1 cellular context compared by ENCODE assay signal in the genomic region with DNA sequence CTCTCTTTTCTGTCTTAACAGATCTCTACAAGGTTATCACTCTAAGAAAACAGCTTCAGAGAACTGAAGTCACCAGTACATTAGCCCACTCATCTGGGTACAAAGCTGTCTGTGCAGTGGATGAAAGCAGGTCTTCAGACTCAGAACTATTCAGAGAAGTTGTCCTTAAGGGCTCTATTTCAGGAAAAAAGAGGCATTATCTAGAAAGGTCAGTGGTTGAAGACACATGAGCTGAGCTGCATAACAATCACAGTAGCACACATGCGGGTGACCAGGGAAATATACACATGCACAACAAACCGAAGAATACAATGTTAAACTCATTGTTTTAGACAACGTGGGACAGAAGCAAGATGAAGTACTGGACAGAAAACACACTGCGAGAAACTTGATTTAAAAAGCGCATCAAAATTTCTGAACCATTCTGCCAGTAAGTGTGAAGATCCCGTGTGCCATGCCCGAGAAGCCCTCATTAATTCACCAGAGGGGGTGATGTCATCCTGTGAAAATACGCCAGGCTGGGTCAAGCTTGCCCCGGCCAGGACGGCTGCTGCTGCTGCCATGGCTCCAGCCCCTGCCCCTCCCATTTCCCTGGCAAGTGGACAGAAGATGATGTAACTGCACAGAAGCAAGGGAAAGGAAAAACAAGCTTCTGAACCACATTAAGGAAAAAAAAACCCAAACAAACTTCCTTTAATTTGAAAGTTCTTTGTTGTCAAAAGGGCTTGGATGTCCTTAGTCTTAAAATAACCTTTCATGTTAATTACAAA.
TF ChIP-seq lines count a peak whose summit lies in the region.

No MANE protein-coding gene starts in this region.

TF ChIP-seq in K562, 482 proteins besides CTCF, POLR2A, EP300 and RAD21 (continues in another document):
- no peak for TF ChIP-seq HDAC8 (tag; IDR thresholded peaks at IDR 0.05)
- TF ChIP-seq, protein P1, sequence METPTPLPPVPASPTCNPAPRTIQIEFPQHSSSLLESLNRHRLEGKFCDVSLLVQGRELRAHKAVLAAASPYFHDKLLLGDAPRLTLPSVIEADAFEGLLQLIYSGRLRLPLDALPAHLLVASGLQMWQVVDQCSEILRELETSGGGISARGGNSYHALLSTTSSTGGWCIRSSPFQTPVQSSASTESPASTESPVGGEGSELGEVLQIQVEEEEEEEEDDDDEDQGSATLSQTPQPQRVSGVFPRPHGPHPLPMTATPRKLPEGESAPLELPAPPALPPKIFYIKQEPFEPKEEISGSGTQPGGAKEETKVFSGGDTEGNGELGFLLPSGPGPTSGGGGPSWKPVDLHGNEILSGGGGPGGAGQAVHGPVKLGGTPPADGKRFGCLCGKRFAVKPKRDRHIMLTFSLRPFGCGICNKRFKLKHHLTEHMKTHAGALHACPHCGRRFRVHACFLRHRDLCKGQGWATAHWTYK (CRISPR knock-in tag; IDR thresholded peaks at IDR 0.05): 0 out of 2 replicates have a peak, but pooled peaks have one; percentile 44
- TF ChIP-seq, protein P2, sequence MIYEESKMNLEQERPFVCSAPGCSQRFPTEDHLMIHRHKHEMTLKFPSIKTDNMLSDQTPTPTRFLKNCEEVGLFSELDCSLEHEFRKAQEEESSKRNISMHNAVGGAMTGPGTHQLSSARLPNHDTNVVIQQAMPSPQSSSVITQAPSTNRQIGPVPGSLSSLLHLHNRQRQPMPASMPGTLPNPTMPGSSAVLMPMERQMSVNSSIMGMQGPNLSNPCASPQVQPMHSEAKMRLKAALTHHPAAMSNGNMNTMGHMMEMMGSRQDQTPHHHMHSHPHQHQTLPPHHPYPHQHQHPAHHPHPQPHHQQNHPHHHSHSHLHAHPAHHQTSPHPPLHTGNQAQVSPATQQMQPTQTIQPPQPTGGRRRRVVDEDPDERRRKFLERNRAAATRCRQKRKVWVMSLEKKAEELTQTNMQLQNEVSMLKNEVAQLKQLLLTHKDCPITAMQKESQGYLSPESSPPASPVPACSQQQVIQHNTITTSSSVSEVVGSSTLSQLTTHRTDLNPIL (CRISPR knock-in tag; IDR thresholded peaks at IDR 0.05): no peak
- TF ChIP-seq GTF2A2 (tag; IDR thresholded peaks at IDR 0.05): 0 out of 2 replicates have a peak, but pooled peaks have one; percentile 20
- TF ChIP-seq MYBL2 (IDR thresholded peaks at IDR 0.05; ENCODE audit: low read depth): no peak
- no peak for TF ChIP-seq MYBL2 (CRISPR knock-in tag; IDR thresholded peaks at IDR 0.05; ENCODE audit: borderline replicate concordance)
- TF ChIP-seq, protein P3, sequence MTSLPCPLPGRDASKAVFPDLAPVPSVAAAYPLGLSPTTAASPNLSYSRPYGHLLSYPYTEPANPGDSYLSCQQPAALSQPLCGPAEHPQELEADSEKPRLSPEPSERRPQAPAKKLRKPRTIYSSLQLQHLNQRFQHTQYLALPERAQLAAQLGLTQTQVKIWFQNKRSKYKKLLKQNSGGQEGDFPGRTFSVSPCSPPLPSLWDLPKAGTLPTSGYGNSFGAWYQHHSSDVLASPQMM (CRISPR knock-in tag; IDR thresholded peaks at IDR 0.05): no peak
- TF ChIP-seq, protein P4, sequence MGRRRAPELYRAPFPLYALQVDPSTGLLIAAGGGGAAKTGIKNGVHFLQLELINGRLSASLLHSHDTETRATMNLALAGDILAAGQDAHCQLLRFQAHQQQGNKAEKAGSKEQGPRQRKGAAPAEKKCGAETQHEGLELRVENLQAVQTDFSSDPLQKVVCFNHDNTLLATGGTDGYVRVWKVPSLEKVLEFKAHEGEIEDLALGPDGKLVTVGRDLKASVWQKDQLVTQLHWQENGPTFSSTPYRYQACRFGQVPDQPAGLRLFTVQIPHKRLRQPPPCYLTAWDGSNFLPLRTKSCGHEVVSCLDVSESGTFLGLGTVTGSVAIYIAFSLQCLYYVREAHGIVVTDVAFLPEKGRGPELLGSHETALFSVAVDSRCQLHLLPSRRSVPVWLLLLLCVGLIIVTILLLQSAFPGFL (CRISPR knock-in tag; IDR thresholded peaks at IDR 0.05): no peak
- no peak for TF ChIP-seq HIVEP1 (CRISPR knock-in tag; IDR thresholded peaks at IDR 0.05)
- TF ChIP-seq RBM39 (optimal IDR thresholded peaks at IDR 0.05; ENCODE audit: low read depth, low read length): no peak
- TF ChIP-seq CXXC5 (CRISPR knock-in tag; IDR thresholded peaks at IDR 0.05): peak; percentile 67
- TF ChIP-seq, protein P5, sequence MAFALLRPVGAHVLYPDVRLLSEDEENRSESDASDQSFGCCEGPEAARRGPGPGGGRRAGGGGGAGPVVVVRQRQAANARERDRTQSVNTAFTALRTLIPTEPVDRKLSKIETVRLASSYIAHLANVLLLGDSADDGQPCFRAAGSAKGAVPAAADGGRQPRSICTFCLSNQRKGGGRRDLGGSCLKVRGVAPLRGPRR (CRISPR knock-in tag; IDR thresholded peaks at IDR 0.05): no peak; the same call in 1 of the 2 replicates
- TF ChIP-seq FOXJ3 (CRISPR knock-in tag; IDR thresholded peaks at IDR 0.05): no peak
- no peak for TF ChIP-seq THRAP3 (IDR thresholded peaks at IDR 0.05; ENCODE audit: borderline replicate concordance)
- peak; percentile 28; the same call in 1 of the 2 replicates for TF ChIP-seq MECOM (CRISPR knock-in tag; IDR thresholded peaks at IDR 0.05)
- no peak for TF ChIP-seq CBX5 (IDR thresholded peaks at IDR 0.05; ENCODE audit: borderline replicate concordance, low read depth)
- TF ChIP-seq, protein P6, sequence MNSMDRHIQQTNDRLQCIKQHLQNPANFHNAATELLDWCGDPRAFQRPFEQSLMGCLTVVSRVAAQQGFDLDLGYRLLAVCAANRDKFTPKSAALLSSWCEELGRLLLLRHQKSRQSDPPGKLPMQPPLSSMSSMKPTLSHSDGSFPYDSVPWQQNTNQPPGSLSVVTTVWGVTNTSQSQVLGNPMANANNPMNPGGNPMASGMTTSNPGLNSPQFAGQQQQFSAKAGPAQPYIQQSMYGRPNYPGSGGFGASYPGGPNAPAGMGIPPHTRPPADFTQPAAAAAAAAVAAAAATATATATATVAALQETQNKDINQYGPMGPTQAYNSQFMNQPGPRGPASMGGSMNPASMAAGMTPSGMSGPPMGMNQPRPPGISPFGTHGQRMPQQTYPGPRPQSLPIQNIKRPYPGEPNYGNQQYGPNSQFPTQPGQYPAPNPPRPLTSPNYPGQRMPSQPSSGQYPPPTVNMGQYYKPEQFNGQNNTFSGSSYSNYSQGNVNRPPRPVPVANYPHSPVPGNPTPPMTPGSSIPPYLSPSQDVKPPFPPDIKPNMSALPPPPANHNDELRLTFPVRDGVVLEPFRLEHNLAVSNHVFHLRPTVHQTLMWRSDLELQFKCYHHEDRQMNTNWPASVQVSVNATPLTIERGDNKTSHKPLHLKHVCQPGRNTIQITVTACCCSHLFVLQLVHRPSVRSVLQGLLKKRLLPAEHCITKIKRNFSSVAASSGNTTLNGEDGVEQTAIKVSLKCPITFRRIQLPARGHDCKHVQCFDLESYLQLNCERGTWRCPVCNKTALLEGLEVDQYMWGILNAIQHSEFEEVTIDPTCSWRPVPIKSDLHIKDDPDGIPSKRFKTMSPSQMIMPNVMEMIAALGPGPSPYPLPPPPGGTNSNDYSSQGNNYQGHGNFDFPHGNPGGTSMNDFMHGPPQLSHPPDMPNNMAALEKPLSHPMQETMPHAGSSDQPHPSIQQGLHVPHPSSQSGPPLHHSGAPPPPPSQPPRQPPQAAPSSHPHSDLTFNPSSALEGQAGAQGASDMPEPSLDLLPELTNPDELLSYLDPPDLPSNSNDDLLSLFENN (IDR thresholded peaks at IDR 0.05; ENCODE audit: low read depth in 2 of 2, low read length in 2 of 2): no peak
- TF ChIP-seq DMBX1 (CRISPR knock-in tag; IDR thresholded peaks at IDR 0.05; ENCODE audit: borderline replicate concordance): peak; percentile 92
- TF ChIP-seq PYGO2 (tag; IDR thresholded peaks at IDR 0.05): 0 out of 2 replicates have a peak, but pooled peaks have one; percentile 37
- TF ChIP-seq GABPA (tag; conservative IDR thresholded peaks at IDR 0.05; ENCODE audit: low read depth): no peak
- TF ChIP-seq, protein P7, sequence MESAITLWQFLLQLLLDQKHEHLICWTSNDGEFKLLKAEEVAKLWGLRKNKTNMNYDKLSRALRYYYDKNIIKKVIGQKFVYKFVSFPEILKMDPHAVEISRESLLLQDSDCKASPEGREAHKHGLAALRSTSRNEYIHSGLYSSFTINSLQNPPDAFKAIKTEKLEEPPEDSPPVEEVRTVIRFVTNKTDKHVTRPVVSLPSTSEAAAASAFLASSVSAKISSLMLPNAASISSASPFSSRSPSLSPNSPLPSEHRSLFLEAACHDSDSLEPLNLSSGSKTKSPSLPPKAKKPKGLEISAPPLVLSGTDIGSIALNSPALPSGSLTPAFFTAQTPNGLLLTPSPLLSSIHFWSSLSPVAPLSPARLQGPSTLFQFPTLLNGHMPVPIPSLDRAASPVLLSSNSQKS (CRISPR knock-in tag; IDR thresholded peaks at IDR 0.05): no peak
- peak; percentile 38 for TF ChIP-seq RFX1 (IDR thresholded peaks at IDR 0.05)
- TF ChIP-seq CC2D1A (IDR thresholded peaks at IDR 0.05): no peak
- TF ChIP-seq ZSCAN29 (IDR thresholded peaks at IDR 0.05): no peak
- TF ChIP-seq ZNF695 (CRISPR knock-in tag; IDR thresholded peaks at IDR 0.05): no peak
- no peak for TF ChIP-seq ZZZ3 (IDR thresholded peaks at IDR 0.05)
- no peak for TF ChIP-seq L3MBTL2 (IDR thresholded peaks at IDR 0.05)
- TF ChIP-seq, protein P8, sequence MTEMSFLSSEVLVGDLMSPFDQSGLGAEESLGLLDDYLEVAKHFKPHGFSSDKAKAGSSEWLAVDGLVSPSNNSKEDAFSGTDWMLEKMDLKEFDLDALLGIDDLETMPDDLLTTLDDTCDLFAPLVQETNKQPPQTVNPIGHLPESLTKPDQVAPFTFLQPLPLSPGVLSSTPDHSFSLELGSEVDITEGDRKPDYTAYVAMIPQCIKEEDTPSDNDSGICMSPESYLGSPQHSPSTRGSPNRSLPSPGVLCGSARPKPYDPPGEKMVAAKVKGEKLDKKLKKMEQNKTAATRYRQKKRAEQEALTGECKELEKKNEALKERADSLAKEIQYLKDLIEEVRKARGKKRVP (CRISPR knock-in tag; IDR thresholded peaks at IDR 0.05): peak; percentile 73
- no peak for TF ChIP-seq CEBPG (CRISPR knock-in tag; IDR thresholded peaks at IDR 0.05)
- peak; percentile 81 to 89 for TF ChIP-seq CEBPG (tag; conservative IDR thresholded peaks at IDR 0.05 in 1 of 2, IDR thresholded peaks at IDR 0.05 in 1 of 2)
- TF ChIP-seq CBX8 (IDR thresholded peaks at IDR 0.05; ENCODE audit: borderline replicate concordance, extremely low read depth, low read depth, low read length, poor library complexity, severe bottlenecking): no peak
- no peak for TF ChIP-seq NBN (IDR thresholded peaks at IDR 0.05; ENCODE audit: low read depth)
- TF ChIP-seq, protein P9, sequence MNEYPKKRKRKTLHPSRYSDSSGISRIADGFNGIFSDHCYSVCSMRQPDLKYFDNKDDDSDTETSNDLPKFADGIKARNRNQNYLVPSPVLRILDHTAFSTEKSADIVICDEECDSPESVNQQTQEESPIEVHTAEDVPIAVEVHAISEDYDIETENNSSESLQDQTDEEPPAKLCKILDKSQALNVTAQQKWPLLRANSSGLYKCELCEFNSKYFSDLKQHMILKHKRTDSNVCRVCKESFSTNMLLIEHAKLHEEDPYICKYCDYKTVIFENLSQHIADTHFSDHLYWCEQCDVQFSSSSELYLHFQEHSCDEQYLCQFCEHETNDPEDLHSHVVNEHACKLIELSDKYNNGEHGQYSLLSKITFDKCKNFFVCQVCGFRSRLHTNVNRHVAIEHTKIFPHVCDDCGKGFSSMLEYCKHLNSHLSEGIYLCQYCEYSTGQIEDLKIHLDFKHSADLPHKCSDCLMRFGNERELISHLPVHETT (CRISPR knock-in tag; conservative IDR thresholded peaks at IDR 0.05 in 1 of 2, IDR thresholded peaks at IDR 0.05 in 1 of 2): no peak
- no peak for TF ChIP-seq XRCC4 (IDR thresholded peaks at IDR 0.05; ENCODE audit: extremely low read depth, insufficient read depth, insufficient read length)
- TF ChIP-seq ZNF644 (tag; IDR thresholded peaks at IDR 0.05; ENCODE audit: low read depth): 0 out of 2 replicates have a peak, but pooled peaks have one; percentile 45
- peak; percentile 75; the same call in 1 of the 2 replicates for TF ChIP-seq ZNF175 (CRISPR knock-in tag; IDR thresholded peaks at IDR 0.05; ENCODE audit: low read depth)
- no peak for TF ChIP-seq ZFX (CRISPR knock-in tag; IDR thresholded peaks at IDR 0.05)
- TF ChIP-seq CEBPB (tag; IDR thresholded peaks at IDR 0.05): 0 out of 2 replicates have a peak, but pooled peaks have one; percentile 24
- TF ChIP-seq, protein P10, sequence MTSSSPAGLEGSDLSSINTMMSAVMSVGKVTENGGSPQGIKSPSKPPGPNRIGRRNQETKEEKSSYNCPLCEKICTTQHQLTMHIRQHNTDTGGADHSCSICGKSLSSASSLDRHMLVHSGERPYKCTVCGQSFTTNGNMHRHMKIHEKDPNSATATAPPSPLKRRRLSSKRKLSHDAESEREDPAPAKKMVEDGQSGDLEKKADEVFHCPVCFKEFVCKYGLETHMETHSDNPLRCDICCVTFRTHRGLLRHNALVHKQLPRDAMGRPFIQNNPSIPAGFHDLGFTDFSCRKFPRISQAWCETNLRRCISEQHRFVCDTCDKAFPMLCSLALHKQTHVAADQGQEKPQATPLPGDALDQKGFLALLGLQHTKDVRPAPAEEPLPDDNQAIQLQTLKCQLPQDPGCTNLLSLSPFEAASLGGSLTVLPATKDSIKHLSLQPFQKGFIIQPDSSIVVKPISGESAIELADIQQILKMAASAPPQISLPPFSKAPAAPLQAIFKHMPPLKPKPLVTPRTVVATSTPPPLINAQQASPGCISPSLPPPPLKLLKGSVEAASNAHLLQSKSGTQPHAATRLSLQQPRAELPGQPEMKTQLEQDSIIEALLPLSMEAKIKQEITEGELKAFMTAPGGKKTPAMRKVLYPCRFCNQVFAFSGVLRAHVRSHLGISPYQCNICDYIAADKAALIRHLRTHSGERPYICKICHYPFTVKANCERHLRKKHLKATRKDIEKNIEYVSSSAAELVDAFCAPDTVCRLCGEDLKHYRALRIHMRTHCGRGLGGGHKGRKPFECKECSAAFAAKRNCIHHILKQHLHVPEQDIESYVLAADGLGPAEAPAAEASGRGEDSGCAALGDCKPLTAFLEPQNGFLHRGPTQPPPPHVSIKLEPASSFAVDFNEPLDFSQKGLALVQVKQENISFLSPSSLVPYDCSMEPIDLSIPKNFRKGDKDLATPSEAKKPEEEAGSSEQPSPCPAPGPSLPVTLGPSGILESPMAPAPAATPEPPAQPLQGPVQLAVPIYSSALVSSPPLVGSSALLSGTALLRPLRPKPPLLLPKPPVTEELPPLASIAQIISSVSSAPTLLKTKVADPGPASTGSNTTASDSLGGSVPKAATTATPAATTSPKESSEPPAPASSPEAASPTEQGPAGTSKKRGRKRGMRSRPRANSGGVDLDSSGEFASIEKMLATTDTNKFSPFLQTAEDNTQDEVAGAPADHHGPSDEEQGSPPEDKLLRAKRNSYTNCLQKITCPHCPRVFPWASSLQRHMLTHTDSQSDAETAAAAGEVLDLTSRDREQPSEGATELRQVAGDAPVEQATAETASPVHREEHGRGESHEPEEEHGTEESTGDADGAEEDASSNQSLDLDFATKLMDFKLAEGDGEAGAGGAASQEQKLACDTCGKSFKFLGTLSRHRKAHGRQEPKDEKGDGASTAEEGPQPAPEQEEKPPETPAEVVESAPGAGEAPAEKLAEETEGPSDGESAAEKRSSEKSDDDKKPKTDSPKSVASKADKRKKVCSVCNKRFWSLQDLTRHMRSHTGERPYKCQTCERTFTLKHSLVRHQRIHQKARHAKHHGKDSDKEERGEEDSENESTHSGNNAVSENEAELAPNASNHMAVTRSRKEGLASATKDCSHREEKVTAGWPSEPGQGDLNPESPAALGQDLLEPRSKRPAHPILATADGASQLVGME (CRISPR knock-in tag; IDR thresholded peaks at IDR 0.05): no peak
- no peak for TF ChIP-seq SP2 (IDR thresholded peaks at IDR 0.05; ENCODE audit: extremely low read depth, low read depth, low read length, poor library complexity, severe bottlenecking)
- no peak for TF ChIP-seq SNIP1 (IDR thresholded peaks at IDR 0.05; ENCODE audit: low read depth)
- TF ChIP-seq ZC3H4 (CRISPR knock-in tag; IDR thresholded peaks at IDR 0.05; ENCODE audit: borderline replicate concordance): no peak
- no peak for TF ChIP-seq ZNF133 (CRISPR knock-in tag; IDR thresholded peaks at IDR 0.05)
